Comparison of ENCODE assay signal across 14 cellular contexts in genomic region chr18:48876590-48876989, GRCh38.
DNase-seq lines count a peak whose midpoint lies in the region; ATAC-seq and TF ChIP-seq lines count a peak whose summit lies in the region.
"Had no signal": no experiment of that assay in that cellular context is flagged by ENCODE, and none has a peak within 500 bp of the region (broad histone marks: within the 10 kb centered on the region; RNA-seq: fewer than 3 reads in every experiment).

No MANE protein-coding gene starts in this region.

- ATAC-seq in left cardiac atrium: no peak
- ATAC-seq in Right ventricle myocardium inferior: no peak

- H3K27me3 ChIP-seq in spleen (replicated peaks in 1 of 7): no peaks in the 10 kb centered on the region
- no peaks in the 10 kb centered on the region for H3K27me3 ChIP-seq in transverse colon
- no peaks in the 10 kb centered on the region for H3K27me3 ChIP-seq in suprapubic skin

- TF ChIP-seq CTCF in chondrocyte (IDR thresholded peaks at IDR 0.05) (no peak), nephron (IDR thresholded peaks at IDR 0.05; ENCODE audit: unreplicated experiment in 3 of 3) (no peak), spleen (IDR thresholded peaks at IDR 0.05 in 8 of 11, conservative IDR thresholded peaks at IDR 0.05 in 3 of 11) (no peak), transverse colon (IDR thresholded peaks at IDR 0.05) (no peak), suprapubic skin (IDR thresholded peaks at IDR 0.05) (no peak)

- H3K27ac ChIP-seq in spleen: no peak overlapping the region
- H3K27ac ChIP-seq in transverse colon: no peak overlapping the region
- H3K27ac ChIP-seq in suprapubic skin: no peak overlapping the region
- H3K27ac ChIP-seq: C4-2B had no signal

- H3K36me3 Mint-ChIP-seq in chondrocyte (ENCODE audit: low read depth) (no peaks in the 10 kb centered on the region), nephron (ENCODE audit: low read depth) (peaks cover 11% of the 10 kb centered on the region)
- H3K36me3 Mint-ChIP-seq: IgD-negative memory B cell had no signal

- 89 to 97% (median 91%) methylated on average over 6 of the region's 6 CpGs for WGBS in spleen, 5 donors
- WGBS in transverse colon (ENCODE audit: low coverage in 1 of 2), 2 donors: 79 to 91% methylated on average over 4 to 6 of the region's 6 CpGs
- WGBS in suprapubic skin: 96% methylated on average over 6 of the region's 6 CpGs

- no peaks in the 10 kb centered on the region for H3K36me3 ChIP-seq in spleen
- no peaks in the 10 kb centered on the region for H3K36me3 ChIP-seq in transverse colon
- H3K36me3 ChIP-seq in suprapubic skin: no peaks in the 10 kb centered on the region

- H3K4me3 Mint-ChIP-seq in chondrocyte (ENCODE audit: unreplicated experiment) (no peak overlapping the region), nephron (peak overlapping the region in 1 of 3 experiments; percentile 19)
- H3K4me3 Mint-ChIP-seq: IgD-negative memory B cell had no signal

- no peaks in the 10 kb centered on the region for H3K9me3 Mint-ChIP-seq in chondrocyte (ENCODE audit: low read depth)
- no peaks in the 10 kb centered on the region for H3K9me3 Mint-ChIP-seq in nephron
- H3K9me3 Mint-ChIP-seq: IgD-negative memory B cell had no signal

- intact Hi-C loops in left cardiac atrium (cut with DNase I) (no loop called here), Right ventricle myocardium inferior (cut with DNase I) (no loop called here), spleen (cut with DNase I; ENCODE audit: low total_unique reads) (no loop called here), transverse colon (cut with DNase I; ENCODE audit: low total_unique reads) (no loop called here)

- H3K27me3 Mint-ChIP-seq in chondrocyte (ENCODE audit: low read depth): no peaks in the 10 kb centered on the region
- H3K27me3 Mint-ChIP-seq in nephron (ENCODE audit: low read depth): peaks cover 11% of the 10 kb centered on the region

- H3K4me1 ChIP-seq in spleen (peaks cover 0 to 17% (median 6%) of the 10 kb centered on the region in 6 donors), transverse colon (peaks cover 0 to 7% (median 0%) of the 10 kb centered on the region in 4 donors), suprapubic skin (peaks cover 9% of the 10 kb centered on the region)

- H3K27ac Mint-ChIP-seq in chondrocyte (ENCODE audit: unreplicated experiment): peak overlapping the region; percentile 61
- H3K27ac Mint-ChIP-seq in nephron: peak overlapping the region; percentile 80 to 86 (median 81)

- no peak overlapping the region for H3K4me3 ChIP-seq in spleen
- H3K4me3 ChIP-seq in transverse colon: no peak overlapping the region
- H3K4me3 ChIP-seq in suprapubic skin: no peak overlapping the region

- in situ Hi-C loops in transverse colon (cut with MboI; ENCODE audit: low pct_ligation_motif_present in 1 of 4, low pct_unique_long_range_greater_than_20kb in 1 of 4, low sequenced_read_pairs in 3 of 4): no loop called here

- no peak for TF ChIP-seq POLR2A in spleen (IDR thresholded peaks at IDR 0.05)
- no peak for TF ChIP-seq POLR2A in transverse colon (IDR thresholded peaks at IDR 0.05)
- no peak for TF ChIP-seq POLR2A in suprapubic skin (IDR thresholded peaks at IDR 0.05)

- H3K4me1 Mint-ChIP-seq in chondrocyte (ENCODE audit: low read depth): peaks cover 62% of the 10 kb centered on the region
- H3K4me1 Mint-ChIP-seq in nephron: peaks cover 53% of the 10 kb centered on the region

- TF ChIP-seq EP300 in transverse colon (IDR thresholded peaks at IDR 0.05; ENCODE audit: low read depth): no peak
- no peak for TF ChIP-seq EP300 in suprapubic skin (IDR thresholded peaks at IDR 0.05)

- peak; percentile 10 for DNase-seq in left cardiac atrium
- no peak for DNase-seq in Right ventricle myocardium inferior (ENCODE audit: missing footprints)
- peak; percentile 40 for DNase-seq in chondrocyte (ENCODE audit: low spot score)
- DNase-seq in spleen: peak; percentile 40
- DNase-seq in transverse colon: no peak
- no peak for DNase-seq in T-helper 1 cell
- DNase-seq in suprapubic skin (ENCODE audit: low spot score in 2 of 2): no peak
- DNase-seq: COR-L47, NCI-H1105, NCI-H1694, NCI-H69 had no signal

- H3K9me3 ChIP-seq in spleen (no peaks in the 10 kb centered on the region), transverse colon (no peaks in the 10 kb centered on the region), suprapubic skin (no peaks in the 10 kb centered on the region)

Comparison
In these comparisons a context has a peak if more than half of its experiments do, and no peak if none do; other contexts are left out.
1. DNase-seq: peak in left cardiac atrium (single experiment), chondrocyte (single experiment) and spleen (single experiment); none in Right ventricle myocardium inferior (single experiment), transverse colon (single experiment), T-helper 1 cell (0 of 5) and suprapubic skin (0 of 2).